ENCODE assay signal across 15 cellular contexts in the genomic region with DNA sequence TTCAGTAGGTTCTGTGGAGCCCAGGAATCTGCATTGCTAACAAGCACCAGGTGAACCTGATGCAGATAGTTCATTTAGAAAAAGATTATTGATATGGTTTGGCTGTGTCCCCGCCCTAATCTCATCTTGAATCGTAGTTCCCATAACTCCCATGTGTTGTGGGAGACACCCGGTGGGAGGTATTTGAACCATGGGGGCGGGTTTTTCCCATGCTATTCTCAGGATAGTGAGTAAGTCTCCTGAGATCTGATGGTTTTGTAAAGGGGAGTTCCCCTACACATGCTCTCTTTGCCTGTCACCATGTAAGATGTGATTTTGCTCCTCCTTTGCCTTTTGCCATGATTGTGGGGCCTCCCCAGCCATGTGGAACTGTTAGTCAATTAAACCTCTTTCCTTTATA.
DNase-seq lines count a peak whose midpoint lies in the region; ATAC-seq and TF ChIP-seq lines count a peak whose summit lies in the region.
"Had no signal": no experiment of that assay in that cellular context is flagged by ENCODE, and none has a peak within 500 bp of the region (broad histone marks: within the 10 kb centered on the region; RNA-seq: fewer than 3 reads in every experiment).

No MANE protein-coding gene starts in this region.

- H3K36me3 Mint-ChIP-seq in activated naive CD4-positive, alpha-beta T cell treated with anti-CD3 and anti-CD28 coated beads for 36 hours (ENCODE audit: low read depth), result no peaks in the 10 kb centered on the region
- H3K36me3 Mint-ChIP-seq in activated naive CD4-positive, alpha-beta T cell treated with anti-CD3 and anti-CD28 coated beads, Interleukin-2, amount 10 ng/mL, durations not matched to agents 7 days and 5 days, result no peaks in the 10 kb centered on the region

- peaks cover 6% of the 10 kb centered on the region for H3K4me1 Mint-ChIP-seq in activated naive CD4-positive, alpha-beta T cell treated with anti-CD3 and anti-CD28 coated beads for 36 hours (ENCODE audit: low read depth)
- H3K4me1 Mint-ChIP-seq in activated naive CD4-positive, alpha-beta T cell treated with anti-CD3 and anti-CD28 coated beads, Interleukin-2, amount 10 ng/mL, durations not matched to agents 7 days and 5 days, result no peaks in the 10 kb centered on the region

- DNase-seq in activated naive CD4-positive, alpha-beta T cell treated with anti-CD3 and anti-CD28 coated beads for 36 hours, result peak; percentile 84
- DNase-seq in activated naive CD4-positive, alpha-beta T cell treated with anti-CD3 and anti-CD28 coated beads, Interleukin-2, amount 10 ng/mL, durations not matched to agents 7 days and 5 days, result no peak
- DNase-seq in foreskin keratinocyte (no peak), HK-2 (ENCODE audit: unreplicated experiment) (no peak), AG08396 (ENCODE audit: low spot score) (no peak), DMS79 treated with DMSO at 0.1 percent for 48 hours (lab: John Stamatoyannopoulos, UW) (no peak), substantia nigra (lab: John Stamatoyannopoulos, UW) (no peak)
- DNase-seq: activated CD4-positive, alpha-beta T cell treated with anti-CD3 and anti-CD28 coated beads, Interleukin-2, amount 10 ng/mL, durations not matched to agents 24 days and 14 days; esophagus squamous epithelium; MV-4-11; NCI-H2227 treated with DMSO at 0.1 percent for 48 hours; right lobe of liver; uterus had no signal

- no peaks in the 10 kb centered on the region for H3K4me1 ChIP-seq in foreskin keratinocyte
- H3K4me1 ChIP-seq: esophagus squamous epithelium, right lobe of liver, uterus had no signal

- no peak overlapping the region for H3K27ac ChIP-seq in foreskin keratinocyte
- no peak overlapping the region for H3K27ac ChIP-seq in substantia nigra (ENCODE audit: low read depth, low read length, poor library complexity, severe bottlenecking)
- H3K27ac ChIP-seq: esophagus squamous epithelium, right lobe of liver, uterus had no signal

- intact Hi-C loops in activated naive CD4-positive, alpha-beta T cell treated with anti-CD3 and anti-CD28 coated beads for 36 hours (cut with micrococcal nuclease), result loop anchor here (1.0 to 2.0 kb wide), 4 partner anchors 20 to 444 kb away; no protein-coding TSS in a partner anchor

- TF ChIP-seq CTCF in foreskin keratinocyte (conservative IDR thresholded peaks at IDR 0.05), result peak; percentile 19

- H3K27ac Mint-ChIP-seq in activated naive CD4-positive, alpha-beta T cell treated with anti-CD3 and anti-CD28 coated beads for 36 hours, result no peak overlapping the region
- no peak overlapping the region for H3K27ac Mint-ChIP-seq in activated naive CD4-positive, alpha-beta T cell treated with anti-CD3 and anti-CD28 coated beads, Interleukin-2, amount 10 ng/mL, durations not matched to agents 7 days and 5 days
- H3K27ac Mint-ChIP-seq: activated CD4-positive, alpha-beta T cell treated with anti-CD3 and anti-CD28 coated beads, Interleukin-2, amount 10 ng/mL, durations not matched to agents 24 days and 14 days had no signal

- ATAC-seq in HG03064 (IDR thresholded peaks at IDR 0.05; ENCODE audit: low read depth, unreplicated experiment) (peak; percentile 20), foreskin keratinocyte (no peak)

- H3K27me3 Mint-ChIP-seq in activated naive CD4-positive, alpha-beta T cell treated with anti-CD3 and anti-CD28 coated beads for 36 hours (ENCODE audit: low read depth), result peaks cover 5% of the 10 kb centered on the region
- H3K27me3 Mint-ChIP-seq in activated naive CD4-positive, alpha-beta T cell treated with anti-CD3 and anti-CD28 coated beads, Interleukin-2, amount 10 ng/mL, durations not matched to agents 7 days and 5 days, result peaks cover 5% of the 10 kb centered on the region

- no peak overlapping the region for H3K4me3 Mint-ChIP-seq in activated naive CD4-positive, alpha-beta T cell treated with anti-CD3 and anti-CD28 coated beads for 36 hours
- H3K4me3 Mint-ChIP-seq in activated naive CD4-positive, alpha-beta T cell treated with anti-CD3 and anti-CD28 coated beads, Interleukin-2, amount 10 ng/mL, durations not matched to agents 7 days and 5 days, result no peak overlapping the region
- H3K4me3 Mint-ChIP-seq: activated CD4-positive, alpha-beta T cell treated with anti-CD3 and anti-CD28 coated beads, Interleukin-2, amount 10 ng/mL, durations not matched to agents 24 days and 14 days; nephron had no signal

- CTCF ChIA-PET in activated naive CD4-positive, alpha-beta T cell treated with anti-CD3 and anti-CD28 coated beads for 36 hours (lab: Charles Lee), result no interaction called here
- CTCF ChIA-PET in activated naive CD4-positive, alpha-beta T cell treated with anti-CD3 and anti-CD28 coated beads, Interleukin-2, amount 10 ng/mL, durations not matched to agents 7 days and 5 days (lab: Charles Lee), result no interaction called here

- H3K27me3 ChIP-seq in foreskin keratinocyte, result peaks cover 5% of the 10 kb centered on the region
- H3K27me3 ChIP-seq: right lobe of liver, uterus had no signal

- H3K9me3 Mint-ChIP-seq in activated naive CD4-positive, alpha-beta T cell treated with anti-CD3 and anti-CD28 coated beads for 36 hours, result peaks cover 3% of the 10 kb centered on the region
- H3K9me3 Mint-ChIP-seq in activated naive CD4-positive, alpha-beta T cell treated with anti-CD3 and anti-CD28 coated beads, Interleukin-2, amount 10 ng/mL, durations not matched to agents 7 days and 5 days, result no peaks in the 10 kb centered on the region
- H3K9me3 Mint-ChIP-seq: nephron had no signal
